In genomic region chr6:26593278-26594127, GRCh38 we compare ENCODE assay signal across 1 cellular context.
A peak's percentile ranks its signal among the peaks of the same experiment; 100 is the strongest.
TF ChIP-seq lines count a peak whose summit lies in the region.

No MANE protein-coding gene starts in this region.

TF ChIP-seq in HEK293, 187 proteins besides CTCF, POLR2A, EP300 and RAD21 (continued from another document and continues in another):
- TF ChIP-seq ZNF280D (tag by site-specific recombination; IDR thresholded peaks at IDR 0.05) (no peak), ZSCAN30 (tag by site-specific recombination; IDR thresholded peaks at IDR 0.05) (no peak), ZNF335 (tag by site-specific recombination; conservative IDR thresholded peaks at IDR 0.05) (no peak), ZNF629 (tag by site-specific recombination; IDR thresholded peaks at IDR 0.05) (peak; percentile 49; the same call in 1 of the 2 replicates), GLIS1 (tag by site-specific recombination; IDR thresholded peaks at IDR 0.05) (no peak), ZNF514 (tag by site-specific recombination; IDR thresholded peaks at IDR 0.05) (no peak), ZNF654 (tag by site-specific recombination; IDR thresholded peaks at IDR 0.05; ENCODE audit: low read depth) (no peak), ZNF626 (tag by site-specific recombination; IDR thresholded peaks at IDR 0.05) (no peak), ZNF610 (tag by site-specific recombination; IDR thresholded peaks at IDR 0.05; ENCODE audit: borderline replicate concordance) (no peak), EGR2 (tag by site-specific recombination; IDR thresholded peaks at IDR 0.05; ENCODE audit: low read depth) (no peak), ZNF830 (tag by site-specific recombination; IDR thresholded peaks at IDR 0.05; ENCODE audit: low read depth) (no peak), TCF7L2 (IDR thresholded peaks at IDR 0.05; ENCODE audit: borderline replicate concordance, low read depth, low read length) (no peak), KLF7 (tag by site-specific recombination; IDR thresholded peaks at IDR 0.05; ENCODE audit: borderline replicate concordance) (0 out of 2 replicates have a peak, but pooled peaks have one; percentile 31), ZBTB21 (tag by site-specific recombination; IDR thresholded peaks at IDR 0.05) (no peak), ZNF473 (tag by site-specific recombination; IDR thresholded peaks at IDR 0.05) (no peak), SETDB1 (IDR thresholded peaks at IDR 0.05; ENCODE audit: insufficient read length, low read length) (no peak), ZBTB17 (tag by site-specific recombination; IDR thresholded peaks at IDR 0.05) (peak; percentile 97), ZNF341 (tag by site-specific recombination; IDR thresholded peaks at IDR 0.05; ENCODE audit: low read depth) (0 out of 2 replicates have a peak, but pooled peaks have one; percentile 27), ZBTB11 (tag by site-specific recombination; conservative IDR thresholded peaks at IDR 0.05; ENCODE audit: low read depth) (no peak), AEBP2 (tag by site-specific recombination; IDR thresholded peaks at IDR 0.05; ENCODE audit: borderline replicate concordance) (no peak), ZNF174 (tag by site-specific recombination; IDR thresholded peaks at IDR 0.05) (no peak), YY1 (tag by site-specific recombination; IDR thresholded peaks at IDR 0.05) (no peak; the same call in 1 of the 2 replicates), KLF8 (tag by site-specific recombination; IDR thresholded peaks at IDR 0.05) (0 out of 2 replicates have a peak, but pooled peaks have one; percentile 30), ZBTB8A (tag by site-specific recombination; IDR thresholded peaks at IDR 0.05) (no peak), REST (tag by site-specific recombination; IDR thresholded peaks at IDR 0.05) (no peak), ZNF777 (tag by site-specific recombination; IDR thresholded peaks at IDR 0.05; ENCODE audit: borderline replicate concordance) (no peak), ZNF571 (tag by site-specific recombination; IDR thresholded peaks at IDR 0.05) (no peak), ZNF704 (tag by site-specific recombination; IDR thresholded peaks at IDR 0.05) (no peak), PBX3 (CRISPR knock-in tag; IDR thresholded peaks at IDR 0.05) (no peak), ZNF214 (tag by site-specific recombination; IDR thresholded peaks at IDR 0.05; ENCODE audit: borderline replicate concordance) (no peak), ZIC2 (tag by site-specific recombination; IDR thresholded peaks at IDR 0.05) (no peak), ZNF558 (tag by site-specific recombination; IDR thresholded peaks at IDR 0.05) (no peak), ZBTB44 (tag by site-specific recombination; IDR thresholded peaks at IDR 0.05) (no peak), WT1 (tag by site-specific recombination; IDR thresholded peaks at IDR 0.05) (no peak), ZNF248 (tag by site-specific recombination; IDR thresholded peaks at IDR 0.05) (no peak), ZNF623 (tag by site-specific recombination; IDR thresholded peaks at IDR 0.05) (no peak), ZSCAN5A (tag by site-specific recombination; IDR thresholded peaks at IDR 0.05) (no peak), ZBTB49 (tag by site-specific recombination; IDR thresholded peaks at IDR 0.05; ENCODE audit: low read depth) (no peak), ZNF747 (tag by site-specific recombination; IDR thresholded peaks at IDR 0.05) (no peak), ZNF510 (tag by site-specific recombination; IDR thresholded peaks at IDR 0.05; ENCODE audit: insufficient replicate concordance) (no peak)
